Comparison of ENCODE assay signal across 14 cellular contexts in the genomic region with DNA sequence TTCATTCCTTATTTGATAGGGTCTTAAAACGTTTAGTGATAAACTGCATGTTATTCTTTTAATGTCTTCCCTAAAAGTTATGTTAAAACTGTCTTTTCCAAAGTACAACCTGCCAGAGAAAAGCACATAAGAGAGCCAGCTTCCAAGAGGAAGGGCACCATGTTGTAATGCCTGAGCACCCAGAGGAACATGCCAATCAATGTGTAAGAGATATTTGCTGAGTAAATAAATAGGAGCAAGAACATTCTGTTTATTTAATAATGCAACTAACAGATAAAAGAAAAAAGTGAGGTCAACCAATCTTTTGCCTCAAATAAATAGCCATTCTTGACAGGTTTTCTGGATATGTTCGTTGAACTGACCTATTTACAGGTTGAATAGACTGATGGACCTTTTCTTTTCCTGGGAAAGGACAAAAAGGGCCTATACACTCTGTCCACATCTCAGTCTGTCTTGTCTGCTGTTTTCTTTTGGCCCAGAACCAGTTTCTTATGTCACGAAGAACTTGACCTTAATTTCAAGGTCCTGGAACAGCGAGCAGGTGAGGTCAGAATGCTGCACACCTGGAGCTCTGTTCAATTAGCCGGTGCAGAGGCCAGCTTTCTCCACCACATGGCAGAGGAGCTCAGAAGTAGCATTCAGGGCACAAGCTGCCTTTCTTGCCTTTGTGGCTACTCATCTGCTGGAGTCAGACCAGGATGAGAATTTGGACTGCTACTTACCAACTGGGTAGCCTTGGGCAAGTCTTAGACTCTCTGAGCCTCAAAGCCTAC.
DNase-seq lines count a peak whose midpoint lies in the region; ATAC-seq, FAIRE-seq and TF ChIP-seq lines count a peak whose summit lies in the region.
"Had no signal": no experiment of that assay in that cellular context is flagged by ENCODE, and none has a peak within 500 bp of the region (broad histone marks: within the 10 kb centered on the region; RNA-seq: fewer than 3 reads in every experiment).

No MANE protein-coding gene starts in this region.

- H3K4me2 ChIP-seq in A549 = 0 out of 3 replicates have a peak overlapping the region, but pooled peaks have one; percentile 16
- H3K4me2 ChIP-seq: BLaER1 had no signal

- no peak for DNase-seq in A549 (ENCODE audit: low read depth in 1 of 2, low spot score in 1 of 2)
- peak; percentile 11 for DNase-seq in DMS53 treated with DMSO at 0.1 percent for 48 hours (lab: John Stamatoyannopoulos, UW; ENCODE audit: unreplicated experiment)
- DNase-seq in small intestine = peak; percentile 37
- no peak for DNase-seq in cerebellar nuclear complex (lab: John Stamatoyannopoulos, UW)
- no peak for DNase-seq in WTC11 (ENCODE audit: low spot score)
- DNase-seq: AML-193; CD4-positive, CD25-positive, alpha-beta regulatory T cell; GF-D8; GOT3; H9; KBM-7 had no signal

- peak; percentile 59 for FAIRE-seq in A549 (lab: Jason Lieb, UNC)
- peak; percentile 75 for FAIRE-seq in islet of Langerhans (lab: Jason Lieb, UNC)
- FAIRE-seq in small intestine (lab: Jason Lieb, UNC) = no peak

- no peaks in the 10 kb centered on the region for H3K27me3 Mint-ChIP-seq in WTC11 (ENCODE audit: low read depth)
- H3K27me3 Mint-ChIP-seq: CD4-positive, CD25-positive, alpha-beta regulatory T cell had no signal

- no peaks in the 10 kb centered on the region for H3K36me3 Mint-ChIP-seq in WTC11
- H3K36me3 Mint-ChIP-seq: CD4-positive, CD25-positive, alpha-beta regulatory T cell had no signal

- H3K4me3 ChIP-seq in A549 (no peak overlapping the region), small intestine (ENCODE audit: low read depth in 1 of 2, low read length in 2 of 2) (no peak overlapping the region)
- H3K4me3 ChIP-seq: BLaER1 had no signal

- no peaks in the 10 kb centered on the region for H3K9me3 ChIP-seq in A549
- no peaks in the 10 kb centered on the region for H3K9me3 ChIP-seq in small intestine (ENCODE audit: control insufficient read depth, low read depth)
- H3K9me3 ChIP-seq: BLaER1 had no signal

- TF ChIP-seq POLR2A in A549 (IDR thresholded peaks at IDR 0.05; ENCODE audit: low read length) = no peak

- CTCF ChIA-PET in A549 (lab: Yijun Ruan, JAX) (interaction anchor here (0.6 kb wide), 1 partner anchor 310 kb away, joined by 5 read pairs; no protein-coding TSS in a partner anchor), WTC11 (lab: Charles Lee) (interaction anchor here (1.0 to 1.5 kb wide), 5 partner anchors 8 to 528 kb away, joined by 3 to 4 read pairs (median 3); no protein-coding TSS in a partner anchor)

- no peak for TF ChIP-seq RAD21 in A549 (conservative IDR thresholded peaks at IDR 0.05 in 1 of 2, IDR thresholded peaks at IDR 0.05 in 1 of 2)

- POLR2A ChIA-PET in A549 (lab: Yijun Ruan, JAX) (no interaction called here), WTC11 (lab: Charles Lee) (no interaction called here)

- peaks cover 18% of the 10 kb centered on the region for H3K4me1 Mint-ChIP-seq in WTC11
- H3K4me1 Mint-ChIP-seq: CD4-positive, CD25-positive, alpha-beta regulatory T cell had no signal

- H3K9me3 Mint-ChIP-seq in WTC11 = peaks cover 3% of the 10 kb centered on the region; the same call in 1 of the 2 replicates
- H3K9me3 Mint-ChIP-seq: H9 had no signal

- no peaks in the 10 kb centered on the region for H3K36me3 ChIP-seq in small intestine (ENCODE audit: control insufficient read depth in 2 of 2, insufficient read depth in 2 of 2, low read length in 2 of 2)
- H3K36me3 ChIP-seq: BLaER1 had no signal

- no peak overlapping the region for H3K4me3 Mint-ChIP-seq in WTC11
- H3K4me3 Mint-ChIP-seq: CD4-positive, CD25-positive, alpha-beta regulatory T cell; H9 had no signal

- no peak for ATAC-seq in A549
- no peak for ATAC-seq in WTC11
- no peak for ATAC-seq in SK-N-SH treated with all-trans-retinoic acid at 6 μM for 48 hours

- H3K4me1 ChIP-seq in A549 (peaks cover 12% of the 10 kb centered on the region; the same call in 2 of the 3 replicates), small intestine (ENCODE audit: control insufficient read depth in 2 of 2, insufficient read depth in 1 of 2, low read depth in 1 of 2, low read length in 1 of 2) (no peaks in the 10 kb centered on the region)
- H3K4me1 ChIP-seq: BLaER1 had no signal

- no peaks in the 10 kb centered on the region for H3K27me3 ChIP-seq in small intestine (ENCODE audit: control insufficient read depth in 2 of 2, insufficient read depth in 2 of 2, low read length in 2 of 2)
- H3K27me3 ChIP-seq: BLaER1 had no signal

- TF ChIP-seq CTCF in A549 (IDR thresholded peaks at IDR 0.05) (no peak), WTC11 (IDR thresholded peaks at IDR 0.05) (no peak)

- H3K27ac Mint-ChIP-seq in WTC11 = no peak overlapping the region
- H3K27ac Mint-ChIP-seq: CD4-positive, CD25-positive, alpha-beta regulatory T cell; H9 had no signal

- no peak for TF ChIP-seq EP300 in A549 (IDR thresholded peaks at IDR 0.05)

- H3K27ac ChIP-seq in A549 (peak overlapping the region in 1 of 2 experiments; percentile 39; a peak in 1 of 6 replicates), small intestine (ENCODE audit: low read depth in 1 of 2, low read length in 1 of 2) (no peak overlapping the region)
- H3K27ac ChIP-seq: BLaER1 had no signal

- 51% methylated on average over 5 of the region's 5 CpGs for WGBS in A549 (ENCODE audit: missing lambda C conversion rate)
- WGBS in small intestine, 3 donors = 34 to 65% (median 46%) methylated on average over 5 of the region's 5 CpGs

TF ChIP-seq in A549, 52 proteins besides CTCF, POLR2A, EP300 and RAD21 (continues in another document):
- TF ChIP-seq CBX8 (IDR thresholded peaks at IDR 0.05) (no peak), MYC (IDR thresholded peaks at IDR 0.05; ENCODE audit: borderline replicate concordance, low read length) (no peak), KDM1A (IDR thresholded peaks at IDR 0.05; ENCODE audit: low read depth) (no peak), ZFP36 (IDR thresholded peaks at IDR 0.05; ENCODE audit: borderline replicate concordance, partially characterized antibody) (no peak), MAFK (IDR thresholded peaks at IDR 0.05; ENCODE audit: partially characterized antibody) (no peak), TP53 (CRISPR knock-in tag; IDR thresholded peaks at IDR 0.05) (no peak)
- TF ChIP-seq, protein P1, sequence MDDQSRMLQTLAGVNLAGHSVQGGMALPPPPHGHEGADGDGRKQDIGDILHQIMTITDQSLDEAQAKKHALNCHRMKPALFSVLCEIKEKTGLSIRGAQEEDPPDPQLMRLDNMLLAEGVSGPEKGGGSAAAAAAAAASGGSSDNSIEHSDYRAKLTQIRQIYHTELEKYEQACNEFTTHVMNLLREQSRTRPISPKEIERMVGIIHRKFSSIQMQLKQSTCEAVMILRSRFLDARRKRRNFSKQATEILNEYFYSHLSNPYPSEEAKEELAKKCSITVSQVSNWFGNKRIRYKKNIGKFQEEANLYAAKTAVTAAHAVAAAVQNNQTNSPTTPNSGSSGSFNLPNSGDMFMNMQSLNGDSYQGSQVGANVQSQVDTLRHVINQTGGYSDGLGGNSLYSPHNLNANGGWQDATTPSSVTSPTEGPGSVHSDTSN (IDR thresholded peaks at IDR 0.05) = no peak

TF ChIP-seq in SK-N-SH treated with all-trans-retinoic acid at 6 μM for 48 hours, 23 proteins besides CTCF, POLR2A, EP300 and RAD21:
- TF ChIP-seq ZNF8 (CRISPR knock-in tag; IDR thresholded peaks at IDR 0.05) = no peak

Comparison
In these comparisons a context has a peak if more than half of its experiments do, and no peak if none do; other contexts are left out.
1. DNase-seq: peak in DMS53 treated with DMSO at 0.1 percent for 48 hours (single experiment) and small intestine (single experiment); none in A549 (0 of 2), cerebellar nuclear complex (0 of 2) and WTC11 (single experiment).